In genomic region chr1:23196627-23197328, GRCh38 we compare ENCODE assay signal across 13 cellular contexts. TPM values are rescaled to one million over a fixed set of nuclear protein-coding genes. Genes with fewer than 3 reads are reported as not detected.
A peak's percentile ranks its signal among the peaks of the same experiment; 100 is the strongest.
DNase-seq lines count a peak whose midpoint lies in the region; ATAC-seq and TF ChIP-seq lines count a peak whose summit lies in the region.
"Had no signal": no experiment of that assay in that cellular context is flagged by ENCODE, and none has a peak within 500 bp of the region (broad histone marks: within the 10 kb centered on the region; RNA-seq: fewer than 3 reads in every experiment).

No MANE protein-coding gene starts in this region.

- no peaks in the 10 kb centered on the region for H3K36me3 ChIP-seq in osteoblast (ENCODE audit: insufficient read depth, low read length)
- no peaks in the 10 kb centered on the region for H3K36me3 ChIP-seq in HAP-1 (replicated peaks)

- no peaks in the 10 kb centered on the region for H3K79me2 ChIP-seq in osteoblast (ENCODE audit: insufficient read depth, low read length)

- peak overlapping the region; percentile 88 for H3K27ac ChIP-seq in epithelial cell of prostate
- peak overlapping the region; percentile 100 for H3K27ac ChIP-seq in osteoblast (ENCODE audit: low read depth, low read length)

- in situ Hi-C loops in HAP-1 (cut with MboI; ENCODE audit: low sequenced_read_pairs): no loop called here

- DNase-seq in EH (ENCODE audit: low read depth) (peak; percentile 99), RKO (ENCODE audit: low spot score) (peak; percentile 95), epithelial cell of prostate (ENCODE audit: low read depth, low spot score) (peak; percentile 88), osteoblast (ENCODE audit: insufficient read length, low spot score, missing footprints) (peak; percentile 93), HAP-1 (ENCODE audit: low spot score in 2 of 2) (no peak)
- DNase-seq in stimulated activated CD4-positive, alpha-beta T cell treated with anti-CD3 and anti-CD28 coated beads, Interleukin-15, amount 100 ng/mL, for 24 hours: no peak
- no peak for DNase-seq in activated CD4-positive, alpha-beta T cell treated with anti-CD3 and anti-CD28 coated beads for 4 hours
- DNase-seq: activated CD4-positive, alpha-beta memory T cell treated with anti-CD3 and anti-CD28 coated beads for 36 hours; aorta; COR-L47; NCI-H1417 treated with DMSO at 0.1 percent for 48 hours; stimulated activated CD4-positive, alpha-beta T cell treated with anti-CD3 and anti-CD28 coated beads, Interleukin-4, amount 100 ng/mL, for 1 hour had no signal

- H3K4me1 ChIP-seq in osteoblast (ENCODE audit: insufficient read depth, low read length): peaks cover 53% of the 10 kb centered on the region
- no peaks in the 10 kb centered on the region for H3K4me1 ChIP-seq in HAP-1

- peak overlapping the region; percentile 81 for H3K4me2 ChIP-seq in osteoblast (ENCODE audit: insufficient read depth, low read length)

- H3K27me3 ChIP-seq in osteoblast (ENCODE audit: insufficient read depth, low read length) (no peaks in the 10 kb centered on the region), HAP-1 (ENCODE audit: low read depth) (no peaks in the 10 kb centered on the region)

- no peaks in the 10 kb centered on the region for H3K9me3 ChIP-seq in osteoblast (ENCODE audit: low read depth, low read length)
- no peaks in the 10 kb centered on the region for H3K9me3 ChIP-seq in HAP-1

- no peak overlapping the region for H2AFZ ChIP-seq in osteoblast (ENCODE audit: low read length)

- H3K4me3 ChIP-seq in osteoblast (ENCODE audit: insufficient read depth, low read length) (peak overlapping the region; percentile 12), HAP-1 (no peak overlapping the region)

- no peak for TF ChIP-seq CTCF in osteoblast (IDR thresholded peaks at IDR 0.05; ENCODE audit: extremely low read depth, low read depth, low read length)

- no peak for ATAC-seq in GM19023 (IDR thresholded peaks at IDR 0.05; ENCODE audit: unreplicated experiment)

- no peaks in the 10 kb centered on the region for H4K20me1 ChIP-seq in osteoblast (ENCODE audit: insufficient read depth, low read length)

RNA-seq across cellular contexts. Expression of gene HTR1D, which starts 20.5 kb away (rescaled TPM):
- total RNA-seq in osteoblast: under 0.01 TPM in 1 of 2 replicates, not detected in the other
- total RNA-seq: activated CD4-positive, alpha-beta memory T cell treated with anti-CD3 and anti-CD28 coated beads for 36 hours; aorta had no signal

RNA-seq across cellular contexts. Expression of gene LUZP1, which starts 28.1 kb away (rescaled TPM):
- total RNA-seq in osteoblast: 29.5 and 30.0 TPM in 2 replicates

Comparison
In these comparisons a context has a peak if more than half of its experiments do, and no peak if none do; other contexts are left out.
1. DNase-seq: peak in EH (single experiment), RKO (single experiment), epithelial cell of prostate (single experiment) and osteoblast (single experiment); none in stimulated activated CD4-positive, alpha-beta T cell treated with anti-CD3 and anti-CD28 coated beads, Interleukin-15, amount 100 ng/mL, for 24 hours (single experiment), activated CD4-positive, alpha-beta T cell treated with anti-CD3 and anti-CD28 coated beads for 4 hours (0 of 2) and HAP-1 (0 of 2).